ENCODE assay signal across 1 cellular context in the genomic region with DNA sequence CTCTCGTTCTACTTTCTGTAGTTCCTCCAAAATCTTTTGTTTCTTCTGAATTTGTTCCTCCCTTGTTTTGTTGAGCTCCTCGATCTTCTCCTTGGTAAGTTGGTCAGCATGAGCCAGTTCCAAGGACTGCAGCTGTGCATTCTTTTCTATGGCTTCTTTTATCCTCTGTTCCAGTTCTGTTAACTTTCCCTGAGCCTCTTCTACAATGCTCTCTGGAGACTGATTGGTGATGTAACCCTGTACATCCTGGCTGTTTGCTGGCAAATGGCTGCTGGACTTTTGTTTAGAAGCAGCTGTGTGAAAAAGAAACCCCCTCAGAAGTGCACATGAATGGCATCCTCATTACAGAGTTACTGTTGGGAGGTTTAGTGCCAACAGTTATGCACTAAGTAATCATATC.
TF ChIP-seq lines count a peak whose summit lies in the region.

No MANE protein-coding gene starts in this region.

TF ChIP-seq in IMR-90, 13 proteins besides CTCF, POLR2A, EP300 and RAD21:
- TF ChIP-seq NFE2L2 (IDR thresholded peaks at IDR 0.05; ENCODE audit: low read depth, low read length) (no peak), MXI1 (IDR thresholded peaks at IDR 0.05; ENCODE audit: borderline replicate concordance, low read depth, low read length) (no peak), RFX5 (IDR thresholded peaks at IDR 0.05; ENCODE audit: low read depth, low read length) (no peak), SMC3 (IDR thresholded peaks at IDR 0.05; ENCODE audit: low read depth, low read length) (no peak), BHLHE40 (IDR thresholded peaks at IDR 0.05; ENCODE audit: low read depth, low read length) (no peak), RCOR1 (IDR thresholded peaks at IDR 0.05; ENCODE audit: insufficient replicate concordance, low read length) (no peak), CHD1 (IDR thresholded peaks at IDR 0.05; ENCODE audit: low read depth, low read length) (no peak), MAZ (IDR thresholded peaks at IDR 0.05; ENCODE audit: borderline replicate concordance, low read depth, low read length) (no peak), ELK1 (IDR thresholded peaks at IDR 0.05; ENCODE audit: borderline replicate concordance, low read depth, low read length) (no peak), FOS (IDR thresholded peaks at IDR 0.05; ENCODE audit: low read depth, low read length) (no peak), MAFK (IDR thresholded peaks at IDR 0.05; ENCODE audit: low read depth, low read length) (no peak), CEBPB (IDR thresholded peaks at IDR 0.05; ENCODE audit: low read depth, low read length) (no peak)
- TF ChIP-seq, protein P1, sequence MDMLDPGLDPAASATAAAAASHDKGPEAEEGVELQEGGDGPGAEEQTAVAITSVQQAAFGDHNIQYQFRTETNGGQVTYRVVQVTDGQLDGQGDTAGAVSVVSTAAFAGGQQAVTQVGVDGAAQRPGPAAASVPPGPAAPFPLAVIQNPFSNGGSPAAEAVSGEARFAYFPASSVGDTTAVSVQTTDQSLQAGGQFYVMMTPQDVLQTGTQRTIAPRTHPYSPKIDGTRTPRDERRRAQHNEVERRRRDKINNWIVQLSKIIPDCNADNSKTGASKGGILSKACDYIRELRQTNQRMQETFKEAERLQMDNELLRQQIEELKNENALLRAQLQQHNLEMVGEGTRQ (IDR thresholded peaks at IDR 0.05; ENCODE audit: low read depth, low read length) = no peak
